In the genomic region with DNA sequence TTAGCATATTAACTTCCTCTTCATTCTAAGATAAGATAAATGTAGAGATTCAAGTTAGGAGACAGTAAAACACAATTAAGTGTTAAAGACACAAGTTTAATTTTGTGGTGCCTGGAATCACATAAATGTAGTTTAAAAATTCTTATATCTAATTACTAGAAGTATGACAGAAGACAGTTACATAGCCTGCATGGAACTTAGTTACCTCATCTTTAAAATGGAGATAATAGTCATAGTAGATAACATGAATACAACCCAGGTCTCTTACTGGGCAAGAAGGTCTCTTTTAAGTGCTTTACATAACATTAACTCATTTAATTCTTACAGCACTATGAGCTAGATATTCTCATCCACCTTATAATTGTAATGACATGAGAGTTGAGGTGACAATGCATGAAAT, we compare ENCODE assay signal across 33 cellular contexts.
"Had no signal": no experiment of that assay in that cellular context is flagged by ENCODE, and none has a peak within 500 bp of the region (broad histone marks: within the 10 kb centered on the region; RNA-seq: fewer than 3 reads in every experiment).

No MANE protein-coding gene starts in this region.

- H3K4me1 ChIP-seq: ascending aorta, body of pancreas, breast epithelium had no signal

- H3K4me3 ChIP-seq: adrenal gland, ascending aorta, body of pancreas, breast epithelium, cardiac muscle cell had no signal

- H3K27me3 ChIP-seq: adrenal gland, ascending aorta, body of pancreas, brain microvascular endothelial cell, breast epithelium, cardiac muscle cell had no signal

- H3K9me3 ChIP-seq: adrenal gland, ascending aorta, body of pancreas, breast epithelium had no signal

- H3K36me3 ChIP-seq: adrenal gland, ascending aorta, brain microvascular endothelial cell, breast epithelium, cardiac muscle cell had no signal

- DNase-seq: activated effector memory CD4-positive, alpha-beta T cell treated with anti-CD3 and anti-CD28 coated beads, Interleukin-2, amount 50 U/mL, for 16 hours; activated effector memory CD4-positive, alpha-beta T cell treated with Interleukin-2 at 50 U/mL for 16 hours; activated gamma-delta T cell; activated gamma-delta T cell treated with Interleukin-2 at 50 U/mL for 16 hours; activated naive CD4-positive, alpha-beta T cell; activated naive CD4-positive, alpha-beta T cell treated with anti-CD3 and anti-CD28 coated beads for 36 hours; activated naive CD4-positive, alpha-beta T cell treated with anti-CD3 and anti-CD28 coated beads, Interleukin-2, amount 10 ng/mL, durations not matched to agents 7 days and 5 days; activated naive CD4-positive, alpha-beta T cell treated with anti-CD3 and anti-CD28 coated beads, Interleukin-2, amount 50 U/mL, for 16 hours; activated naive CD4-positive, alpha-beta T cell treated with Interleukin-2 at 50 U/mL for 16 hours; activated naive CD8-positive, alpha-beta T cell treated with anti-CD3 and anti-CD28 coated beads for 36 hours; activated naive CD8-positive, alpha-beta T cell treated with anti-CD3 and anti-CD28 coated beads, Interleukin-2, amount 10 ng/mL, durations not matched to agents 7 days and 5 days; activated naive CD8-positive, alpha-beta T cell treated with anti-CD3 and anti-CD28 coated beads, Interleukin-2, amount 50 U/mL, for 24 hours; activated T-cell treated with anti-CD3 and anti-CD28 coated beads, Interleukin-2, amount 50 U/mL, for 24 hours; activated T-cell treated with anti-CD3 and anti-CD28 coated beads, Interleukin-2, amount 50 U/mL, for 4 hours; activated T-cell treated with anti-CD3 and anti-CD28 coated beads, Interleukin-2, amount 50 U/mL, for 48 hours; activated T-cell treated with anti-CD3 and anti-CD28 coated beads, Interleukin-2, amount 50 U/mL, for 72 hours; adrenal gland; amniotic stem cell; amygdala; anterior cingulate cortex; aorta; body of pancreas; brain microvascular endothelial cell; caudate nucleus; central memory CD4-positive, alpha-beta T cell; cerebellar nuclear complex had no signal

- FAIRE-seq: astrocyte, bronchial epithelial cell had no signal

- ATAC-seq: activated naive CD4-positive, alpha-beta T cell treated with anti-CD3 and anti-CD28 coated beads, Interleukin-2, amount 50 U/mL, for 72 hours; activated naive CD8-positive, alpha-beta T cell treated with anti-CD3 and anti-CD28 coated beads, Interleukin-2, amount 50 U/mL, for 24 hours; activated T-cell treated with anti-CD3 and anti-CD28 coated beads, Interleukin-2, amount 50 U/mL, for 4 hours; activated T-cell treated with anti-CD3 and anti-CD28 coated beads, Interleukin-2, amount 50 U/mL, for 72 hours; activated T-helper 17 cell treated with anti-CD3 and anti-CD28 coated beads, Interleukin-2, amount 50 U/mL, for 72 hours; body of pancreas had no signal

- H3K27ac ChIP-seq: adrenal gland, ascending aorta, body of pancreas, brain microvascular endothelial cell, breast epithelium, cardiac muscle cell had no signal
